Comparison of ENCODE assay signal across 13 cellular contexts in genomic region chr9:16575142-16575877, GRCh38.
DNase-seq lines count a peak whose midpoint lies in the region; ATAC-seq and TF ChIP-seq lines count a peak whose summit lies in the region.
"Had no signal": no experiment of that assay in that cellular context is flagged by ENCODE, and none has a peak within 500 bp of the region (broad histone marks: within the 10 kb centered on the region; RNA-seq: fewer than 3 reads in every experiment).

No MANE protein-coding gene starts in this region.

- H3K4me2 ChIP-seq in Karpas-422 (ENCODE audit: low read depth, low read length, poor library complexity, severe bottlenecking), result no peak overlapping the region

- ATAC-seq in HG03442 (IDR thresholded peaks at IDR 0.05; ENCODE audit: unreplicated experiment), result no peak
- ATAC-seq: activated CD8-positive, alpha-beta memory T cell treated with anti-CD3 and anti-CD28 coated beads, Interleukin-2, amount 10 ng/mL, durations not matched to agents 7 days and 5 days had no signal

- no peak overlapping the region for H3K4me3 ChIP-seq in Karpas-422 (ENCODE audit: low read length)
- H3K4me3 ChIP-seq in adrenal gland, result no peak overlapping the region
- H3K4me3 ChIP-seq: lung, right atrium auricular region had no signal

- no peaks in the 10 kb centered on the region for H3K4me1 ChIP-seq in Karpas-422 (ENCODE audit: low read length)
- H3K4me1 ChIP-seq in adrenal gland (replicated peaks in 1 of 2), result peaks cover 0 to 5% of the 10 kb centered on the region in 2 donors

- H2AFZ ChIP-seq in Karpas-422 (ENCODE audit: low read length), result no peak overlapping the region

- H3K79me2 ChIP-seq in Karpas-422 (ENCODE audit: low read length), result no peaks in the 10 kb centered on the region

- H3K9ac ChIP-seq in Karpas-422 (ENCODE audit: low read length), result no peak overlapping the region

- WGBS in adrenal gland, 4 donors, result 66 to 78% (median 70%) methylated on average over 8 of the region's 8 CpGs

- H3K9me2 ChIP-seq in Karpas-422 (replicated peaks; ENCODE audit: insufficient read depth, low read length), result no peaks in the 10 kb centered on the region

- no peaks in the 10 kb centered on the region for H3K27me3 Mint-ChIP-seq in mesothelial cell of epicardium (ENCODE audit: low read depth)
- H3K27me3 Mint-ChIP-seq: activated CD8-positive, alpha-beta memory T cell treated with anti-CD3 and anti-CD28 coated beads, Interleukin-2, amount 10 ng/mL, durations not matched to agents 7 days and 5 days had no signal

- intact Hi-C loops in adrenal gland (cut with DNase I), result no loop called here

- DNase-seq in Karpas-422, result peak; percentile 47
- peak in 6 of 7 donors; percentile 29 to 43 (median 36) for DNase-seq in adrenal gland
- DNase-seq in mesothelial cell of epicardium (ENCODE audit: low spot score in 2 of 2, unreplicated experiment in 2 of 2), result no peak
- no peak for DNase-seq in GOT3 (lab: John Stamatoyannopoulos, UW)
- no peak for DNase-seq in NCI-H510A (lab: John Stamatoyannopoulos, UW)
- no peak for DNase-seq in NCI-H82 treated with DMSO at 0.1 percent for 48 hours (lab: John Stamatoyannopoulos, UW; ENCODE audit: unreplicated experiment)
- DNase-seq: activated CD8-positive, alpha-beta memory T cell treated with anti-CD3 and anti-CD28 coated beads, Interleukin-2, amount 10 ng/mL, durations not matched to agents 7 days and 5 days; COR-L47; NCI-H524 treated with DMSO at 0.1 percent for 48 hours had no signal

- H3K9me3 ChIP-seq in Karpas-422 (ENCODE audit: low read length), result no peaks in the 10 kb centered on the region
- no peaks in the 10 kb centered on the region for H3K9me3 ChIP-seq in adrenal gland (replicated peaks in 1 of 3)
- H3K9me3 ChIP-seq: right atrium auricular region had no signal

- H4K20me1 ChIP-seq in Karpas-422 (ENCODE audit: insufficient read depth, low read depth, low read length), result no peaks in the 10 kb centered on the region

- TF ChIP-seq CTCF in C4-2B (conservative IDR thresholded peaks at IDR 0.05) (peak; percentile 69), adrenal gland (IDR thresholded peaks at IDR 0.05) (peak in 3 of 6 experiments; percentile 5 to 27 (median 26)), mesothelial cell of epicardium (IDR thresholded peaks at IDR 0.05; ENCODE audit: unreplicated experiment) (no peak)

- H3K9me3 Mint-ChIP-seq in mesothelial cell of epicardium, result no peaks in the 10 kb centered on the region

- H3K36me3 ChIP-seq in Karpas-422 (ENCODE audit: insufficient read depth, low read length) (no peaks in the 10 kb centered on the region), adrenal gland (replicated peaks in 1 of 2) (no peaks in the 10 kb centered on the region)
- H3K36me3 ChIP-seq: right atrium auricular region had no signal

- H3K27ac ChIP-seq in C4-2B (no peak overlapping the region), Karpas-422 (ENCODE audit: low read length) (no peak overlapping the region), adrenal gland (peak overlapping the region in 3 of 5 donors; percentile 12 to 44 (median 20))

- peak overlapping the region; percentile 87 for H3K27ac Mint-ChIP-seq in mesothelial cell of epicardium
- H3K27ac Mint-ChIP-seq: activated CD8-positive, alpha-beta memory T cell treated with anti-CD3 and anti-CD28 coated beads, Interleukin-2, amount 10 ng/mL, durations not matched to agents 7 days and 5 days had no signal

- no peak overlapping the region for H3K4me3 Mint-ChIP-seq in mesothelial cell of epicardium
- H3K4me3 Mint-ChIP-seq: activated CD8-positive, alpha-beta memory T cell treated with anti-CD3 and anti-CD28 coated beads, Interleukin-2, amount 10 ng/mL, durations not matched to agents 7 days and 5 days had no signal

- H3K4me1 Mint-ChIP-seq in mesothelial cell of epicardium, result peaks cover 56% of the 10 kb centered on the region
- H3K4me1 Mint-ChIP-seq: activated CD8-positive, alpha-beta memory T cell treated with anti-CD3 and anti-CD28 coated beads, Interleukin-2, amount 10 ng/mL, durations not matched to agents 7 days and 5 days had no signal

- no peak for TF ChIP-seq POLR2A in adrenal gland (IDR thresholded peaks at IDR 0.05)

- no peaks in the 10 kb centered on the region for H3K36me3 Mint-ChIP-seq in mesothelial cell of epicardium
- H3K36me3 Mint-ChIP-seq: activated CD8-positive, alpha-beta memory T cell treated with anti-CD3 and anti-CD28 coated beads, Interleukin-2, amount 10 ng/mL, durations not matched to agents 7 days and 5 days had no signal

- H3K27me3 ChIP-seq in Karpas-422 (ENCODE audit: low read length), result no peaks in the 10 kb centered on the region
- no peaks in the 10 kb centered on the region for H3K27me3 ChIP-seq in adrenal gland
- H3K27me3 ChIP-seq: right atrium auricular region had no signal

Comparison
In these comparisons a context has a peak if more than half of its experiments do, and no peak if none do; other contexts are left out.
1. H3K27ac ChIP-seq: peak in adrenal gland (3 of 5); none in C4-2B (single experiment) and Karpas-422 (single experiment).
2. DNase-seq: peak in Karpas-422 (single experiment) and adrenal gland (6 of 7); none in mesothelial cell of epicardium (0 of 2), GOT3 (single experiment), NCI-H510A (single experiment) and NCI-H82 treated with DMSO at 0.1 percent for 48 hours (single experiment).